Comparison of ENCODE assay signal across 21 cellular contexts in the genomic region with DNA sequence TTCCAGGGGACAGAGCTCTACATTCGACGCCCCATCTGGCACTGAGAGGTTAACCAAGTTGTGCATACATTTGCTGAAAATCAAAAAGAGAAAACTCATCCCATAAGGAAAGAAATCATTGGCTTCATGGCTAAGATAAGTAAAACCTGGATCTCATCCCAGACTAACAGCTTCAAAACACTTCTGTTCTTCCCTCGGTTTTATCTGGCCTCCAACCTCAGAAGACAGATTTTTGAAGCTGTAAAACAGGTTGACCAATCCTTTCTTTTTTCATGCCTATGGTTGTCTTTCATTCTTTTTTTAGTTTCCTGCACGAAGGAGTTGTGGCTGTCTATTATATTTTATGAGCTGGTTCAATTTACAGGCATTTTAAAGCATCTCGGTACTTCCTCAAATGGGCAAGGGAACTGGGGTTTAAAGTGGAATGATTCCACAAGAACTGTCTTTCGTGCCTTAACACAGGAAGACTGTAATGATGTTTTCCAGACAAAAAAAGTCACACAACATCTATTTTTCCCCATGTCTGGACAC.
"Had no signal": no experiment of that assay in that cellular context is flagged by ENCODE, and none has a peak within 500 bp of the region (broad histone marks: within the 10 kb centered on the region; RNA-seq: fewer than 3 reads in every experiment).

No MANE protein-coding gene starts in this region.

- H3K9ac ChIP-seq: parathyroid adenoma had no signal

- H3K79me2 ChIP-seq: parathyroid adenoma had no signal

- DNase-seq: activated CD4-positive, alpha-beta T cell treated with anti-CD3 and anti-CD28 coated beads for 36 hours; activated CD8-positive, alpha-beta memory T cell treated with anti-CD3 and anti-CD28 coated beads, Interleukin-2, amount 50 U/mL, for 4 hours; activated CD8-positive, alpha-beta T cell treated with anti-CD3 and anti-CD28 coated beads for 36 hours; activated gamma-delta T cell treated with Interleukin-2 at 50 U/mL for 16 hours; activated naive CD8-positive, alpha-beta T cell treated with anti-CD3 and anti-CD28 coated beads for 36 hours; activated T-cell treated with anti-CD3 and anti-CD28 coated beads, Interleukin-2, amount 50 U/mL, for 72 hours; anterior cingulate cortex; heart left ventricle; lower lobe of right lung; naive B cell; stimulated activated CD4-positive, alpha-beta T cell treated with anti-CD3 and anti-CD28 coated beads, Interleukin-2, amount 100 ng/mL, for 48 hours; T-helper 9 cell; testis had no signal

- H3K27ac ChIP-seq: lower lobe of right lung, parathyroid adenoma, testis had no signal

- H2AFZ ChIP-seq: parathyroid adenoma had no signal

- H3K4me3 Mint-ChIP-seq: activated CD4-positive, alpha-beta T cell treated with anti-CD3 and anti-CD28 coated beads for 36 hours; activated CD8-positive, alpha-beta T cell treated with anti-CD3 and anti-CD28 coated beads for 36 hours; activated naive CD8-positive, alpha-beta T cell treated with anti-CD3 and anti-CD28 coated beads for 36 hours; activated T-cell treated with anti-CD3 and anti-CD28 coated beads, Interleukin-2, amount 50 U/mL, for 72 hours; mesothelial cell of epicardium; naive B cell; stimulated activated naive CD8-positive, alpha-beta T cell treated with anti-CD3 and anti-CD28 coated beads, Interleukin-15, Interleukin-2, amounts not matched to agents 100 ng/mL and 50 ng/mL, for 24 hours had no signal

- H3K27me3 ChIP-seq: heart left ventricle, testis had no signal

- H3K27me3 Mint-ChIP-seq: activated naive CD8-positive, alpha-beta T cell treated with anti-CD3 and anti-CD28 coated beads for 36 hours; naive B cell had no signal

- H3K4me3 ChIP-seq: heart left ventricle, lower lobe of right lung, testis had no signal

- H3K36me3 Mint-ChIP-seq: activated naive CD8-positive, alpha-beta T cell treated with anti-CD3 and anti-CD28 coated beads for 36 hours; mesothelial cell of epicardium; naive B cell had no signal

- ATAC-seq: activated CD4-positive, alpha-beta T cell treated with anti-CD3 and anti-CD28 coated beads for 36 hours; activated CD8-positive, alpha-beta T cell treated with anti-CD3 and anti-CD28 coated beads for 36 hours; activated T-cell treated with anti-CD3 and anti-CD28 coated beads, Interleukin-2, amount 50 U/mL, for 72 hours; esophagus mucosa; heart left ventricle; lower lobe of right lung had no signal

- FAIRE-seq: bronchial epithelial cell, endometrium, frontal cortex, keratinocyte had no signal

- H3K27ac Mint-ChIP-seq: activated CD4-positive, alpha-beta T cell treated with anti-CD3 and anti-CD28 coated beads for 36 hours; activated CD8-positive, alpha-beta T cell treated with anti-CD3 and anti-CD28 coated beads for 36 hours; activated naive CD8-positive, alpha-beta T cell treated with anti-CD3 and anti-CD28 coated beads for 36 hours; activated T-cell treated with anti-CD3 and anti-CD28 coated beads, Interleukin-2, amount 50 U/mL, for 72 hours; mesothelial cell of epicardium; stimulated activated naive CD8-positive, alpha-beta T cell treated with anti-CD3 and anti-CD28 coated beads, Interleukin-15, Interleukin-2, amounts not matched to agents 100 ng/mL and 50 ng/mL, for 24 hours had no signal

- H3K9me3 Mint-ChIP-seq: activated CD8-positive, alpha-beta T cell treated with anti-CD3 and anti-CD28 coated beads for 36 hours; activated naive CD8-positive, alpha-beta T cell treated with anti-CD3 and anti-CD28 coated beads for 36 hours; activated T-cell treated with anti-CD3 and anti-CD28 coated beads, Interleukin-2, amount 50 U/mL, for 72 hours; stimulated activated naive CD8-positive, alpha-beta T cell treated with anti-CD3 and anti-CD28 coated beads, Interleukin-15, Interleukin-2, amounts not matched to agents 100 ng/mL and 50 ng/mL, for 24 hours had no signal

- H3K4me1 Mint-ChIP-seq: naive B cell had no signal

- H3K9me3 ChIP-seq: heart left ventricle, lower lobe of right lung, testis had no signal

- H3K36me3 ChIP-seq: heart left ventricle, lower lobe of right lung had no signal

- H3K4me1 ChIP-seq: heart left ventricle, lower lobe of right lung, parathyroid adenoma, testis had no signal
